In the genomic region with DNA sequence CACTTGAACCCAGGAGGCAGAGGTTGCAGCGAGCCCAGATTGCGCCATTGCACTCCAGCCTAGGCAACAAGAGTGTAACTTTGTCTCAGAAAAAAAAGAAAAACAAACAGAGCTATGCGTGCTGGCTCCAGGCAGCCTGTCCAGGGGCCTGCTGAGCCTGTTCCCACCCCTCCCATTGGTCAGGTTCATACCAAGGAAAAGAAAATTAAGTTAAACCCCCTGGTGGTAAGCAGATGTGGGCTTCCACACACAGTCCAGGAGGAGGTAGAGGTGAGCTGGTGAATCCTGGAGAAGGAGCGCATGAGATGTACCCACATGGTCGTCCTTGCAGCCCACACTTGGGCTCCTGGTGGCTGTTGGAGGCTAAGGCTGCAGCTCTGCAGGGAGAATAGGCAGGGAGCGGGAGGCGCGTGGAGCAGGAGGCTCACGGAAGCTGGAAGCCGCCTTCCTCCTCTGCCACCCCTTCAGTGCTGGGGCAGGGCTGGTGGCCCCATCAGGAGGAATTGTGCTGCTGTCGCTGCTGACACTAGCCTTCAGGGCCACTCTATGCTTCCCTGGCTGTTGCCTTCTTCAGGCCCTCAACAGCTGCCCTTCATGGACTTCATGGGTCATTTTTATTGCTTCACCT, we compare ENCODE assay signal across 23 cellular contexts. TPM values are rescaled to one million over a fixed set of nuclear protein-coding genes. Genes with fewer than 3 reads are reported as not detected.
DNase-seq lines count a peak whose midpoint lies in the region; ATAC-seq, FAIRE-seq and TF ChIP-seq lines count a peak whose summit lies in the region.
"Had no signal": no experiment of that assay in that cellular context is flagged by ENCODE, and none has a peak within 500 bp of the region (broad histone marks: within the 10 kb centered on the region; RNA-seq: fewer than 3 reads in every experiment).

No MANE protein-coding gene starts in this region.

- no peak overlapping the region for H2AFZ ChIP-seq in K562 (ENCODE audit: low read depth, low read length)
- H2AFZ ChIP-seq: GM23338 had no signal

- H3K79me2 ChIP-seq in K562 (ENCODE audit: control insufficient read depth, insufficient read depth, low read length) (no peaks in the 10 kb centered on the region), mesendoderm (ENCODE audit: control insufficient read depth, insufficient read depth, low read length) (no peaks in the 10 kb centered on the region)

- no peak overlapping the region for H4K5ac ChIP-seq in mesendoderm (ENCODE audit: low read length)

- H3K18ac ChIP-seq in mesendoderm (ENCODE audit: low read length) = no peak overlapping the region

- H3K9ac ChIP-seq in K562 (ENCODE audit: insufficient read depth in 1 of 2, low read depth in 2 of 2, low read length in 2 of 2) (peak overlapping the region in 1 of 2 experiments; percentile 19; a peak in 1 of 4 replicates), mesendoderm (ENCODE audit: low read length) (no peak overlapping the region)
- H3K9ac ChIP-seq: BLaER1 treated with 17β-estradiol and CSF1 and Interleukin-3, amounts not matched to agents 10 nM and 100 nM had no signal

- no peak overlapping the region for H2BK120ac ChIP-seq in mesendoderm (ENCODE audit: low read depth, low read length)

- no peak for TF ChIP-seq RAD21 in K562 (CRISPR knock-in tag; conservative IDR thresholded peaks at IDR 0.05 in 1 of 2, IDR thresholded peaks at IDR 0.05 in 1 of 2)

- TF ChIP-seq CTCF in HEK293 (tag by site-specific recombination; IDR thresholded peaks at IDR 0.05) = no peak
- TF ChIP-seq CTCF in K562 (IDR thresholded peaks at IDR 0.05 in 2 of 3, conservative IDR thresholded peaks at IDR 0.05 in 1 of 3; ENCODE audit: insufficient read depth in 2 of 3, low read depth in 1 of 3, low read length in 3 of 3) = peak in 1 of 3 experiments; percentile 19; a peak in 1 of 6 replicates
- TF ChIP-seq CTCF in stomach (IDR thresholded peaks at IDR 0.05) = no peak

- H3K27me3 ChIP-seq in K562 (ENCODE audit: control insufficient read depth in 2 of 2, insufficient read depth in 2 of 2, low read length in 2 of 2) (no peaks in the 10 kb centered on the region), mesendoderm (ENCODE audit: insufficient read depth, low read length, poor library complexity) (no peaks in the 10 kb centered on the region), stomach (no peaks in the 10 kb centered on the region)
- H3K27me3 ChIP-seq: BLaER1 treated with 17β-estradiol and CSF1 and Interleukin-3, amounts not matched to agents 10 nM and 100 nM had no signal

- POLR2A ChIA-PET in HEK293 (lab: Yijun Ruan, JAX) = no interaction called here
- POLR2A ChIA-PET in K562 (lab: Yijun Ruan, JAX) = interaction anchor here (0.6 to 0.8 kb wide), 2 partner anchors 23 to 309 kb away, joined by 3 read pairs; a partner anchor contains a TSS

- CTCF ChIA-PET in HEK293 (lab: Yijun Ruan, JAX) (no interaction called here), K562 (lab: Yijun Ruan, JAX; ENCODE audit: low intra/inter-chr PET ratio) (no interaction called here)

- H3K36me3 ChIP-seq in HEK293 (ENCODE audit: control insufficient read depth in 2 of 2, insufficient read depth in 1 of 2, low read length in 2 of 2) (peaks cover 7 to 40% of the 10 kb centered on the region in 2 experiments; a peak in 2 of 3 replicates), K562 (ENCODE audit: control insufficient read depth, insufficient read depth, low read length) (peaks cover 54% of the 10 kb centered on the region; the same call in 2 of the 3 replicates), mesendoderm (ENCODE audit: control insufficient read depth, insufficient read depth, low read length) (peaks cover 12% of the 10 kb centered on the region), stomach (peaks cover 55 to 81% (median 74%) of the 10 kb centered on the region in 4 donors)

- no TSS peak for BruUV-seq in K562 (replicated peaks; lab: Mats Ljungman, UMichigan)

- no peaks in the 10 kb centered on the region for H4K20me1 ChIP-seq in K562 (replicated peaks; ENCODE audit: control insufficient read depth, insufficient read depth, low read length)

- no peak overlapping the region for H3K27ac ChIP-seq in HEK293 (ENCODE audit: extremely low read depth, low read depth, low read length)
- no peak overlapping the region for H3K27ac ChIP-seq in K562 (ENCODE audit: extremely low read depth, low read depth, low read length)
- H3K27ac ChIP-seq in mesendoderm (ENCODE audit: low read depth, low read length) = no peak overlapping the region
- H3K27ac ChIP-seq in stomach = peak overlapping the region; percentile 51 to 69 (median 62)
- H3K27ac ChIP-seq: A549; BLaER1 treated with 17β-estradiol and CSF1 and Interleukin-3, amounts not matched to agents 10 nM and 100 nM; RWPE1 had no signal

- H3K9me3 ChIP-seq in HEK293 (ENCODE audit: control insufficient read depth, insufficient read depth, low read depth, low read length) (no peaks in the 10 kb centered on the region), K562 (replicated peaks; ENCODE audit: control insufficient read depth, insufficient read depth, low read depth, low read length) (no peaks in the 10 kb centered on the region), stomach (no peaks in the 10 kb centered on the region)
- H3K9me3 ChIP-seq: A549; BLaER1 treated with 17β-estradiol and CSF1 and Interleukin-3, amounts not matched to agents 10 nM and 100 nM; HAP-1 had no signal

- no peak overlapping the region for H3K23ac ChIP-seq in mesendoderm (ENCODE audit: low read length)

- in situ Hi-C loops in K562 (cut with MboI) = no loop called here

- intact Hi-C loops in K562 (cut with micrococcal nuclease) = loop anchor here (1.0 kb wide), 1 partner anchor 35 kb away; no protein-coding TSS in a partner anchor
- intact Hi-C loops in stomach (cut with DNase I; ENCODE audit: low total_unique reads) = no loop called here

- peaks cover 2% of the 10 kb centered on the region for H3K79me1 ChIP-seq in mesendoderm (ENCODE audit: low read length)

- no peak for DNase-seq in K562 (ENCODE audit: extremely low read depth in 1 of 4, low spot score in 3 of 4)
- DNase-seq in mesendoderm = peak; percentile 29
- DNase-seq in stomach = no peak
- no peak for DNase-seq in NCI-H226
- no peak for DNase-seq in NCI-H1417 treated with DMSO at 0.1 percent for 48 hours (lab: John Stamatoyannopoulos, UW)
- DNase-seq: AML-193; CD4-positive, alpha-beta T cell; Kasumi-1; NCI-H1105 treated with DMSO at 0.1 percent for 48 hours; NCI-H1694; NCI-H2029 treated with DMSO at 0.1 percent for 48 hours; NCI-H526 treated with DMSO at 0.1 percent for 48 hours; SHP77 had no signal

- peak; percentile 38; the same call in 1 of the 3 replicates for ATAC-seq in K562
- ATAC-seq in HG03520 (IDR thresholded peaks at IDR 0.05; ENCODE audit: unreplicated experiment) = no peak
- ATAC-seq: GM12878, GM23338, Panc1 had no signal

- no peak overlapping the region for H2BK5ac ChIP-seq in mesendoderm (ENCODE audit: low read length)

- no peak overlapping the region for H2BK15ac ChIP-seq in mesendoderm (replicated peaks; ENCODE audit: low read depth)

- WGBS in K562 (ENCODE audit: insufficient coverage, low coverage, missing lambda C conversion rate) = 95% methylated on average over 11 of the region's 11 CpGs
- no CpG with 5 or more reads among the region's 11 CpGs for WGBS in mesendoderm (ENCODE audit: extremely low coverage, insufficient coverage, low lambda C conversion rate)
- 51 to 80% (median 64%) methylated on average over 11 of the region's 11 CpGs for WGBS in stomach, 5 donors

- no peak overlapping the region for H3K56ac ChIP-seq in mesendoderm (ENCODE audit: low read length)

- H3K4me1 ChIP-seq in HEK293 (ENCODE audit: control insufficient read depth, insufficient read depth, low read length) (no peaks in the 10 kb centered on the region), K562 (replicated peaks in 1 of 2; ENCODE audit: control insufficient read depth in 2 of 2, insufficient read depth in 2 of 2, low read length in 2 of 2) (peaks cover 0 to 4% of the 10 kb centered on the region in 2 experiments; a peak in 2 of 5 replicates), mesendoderm (ENCODE audit: control insufficient read depth, low read depth, low read length) (no peaks in the 10 kb centered on the region), stomach (peaks cover 0 to 4% (median 0%) of the 10 kb centered on the region in 4 donors)
- H3K4me1 ChIP-seq: A549; BLaER1 treated with 17β-estradiol and CSF1 and Interleukin-3, amounts not matched to agents 10 nM and 100 nM; HAP-1 had no signal

- FAIRE-seq in K562 (lab: Jason Lieb, UNC) = no peak
- FAIRE-seq: A549, G401.6, GM12878 had no signal

- H3K4ac ChIP-seq in mesendoderm (ENCODE audit: low read depth, low read length) = no peak overlapping the region

- no peaks in the 10 kb centered on the region for H3K9me1 ChIP-seq in K562 (ENCODE audit: control insufficient read depth, insufficient read depth, low read length)

- H2AK5ac ChIP-seq in mesendoderm (ENCODE audit: low read length) = no peak overlapping the region

- no peak for TF ChIP-seq EP300 in K562 (IDR thresholded peaks at IDR 0.05; ENCODE audit: low read length)
- TF ChIP-seq EP300 in stomach (IDR thresholded peaks at IDR 0.05) = no peak

- H3K4me3 ChIP-seq in HEK293 (ENCODE audit: low read depth, low read length) (no peak overlapping the region), K562 (no peak overlapping the region), mesendoderm (ENCODE audit: low read length) (no peak overlapping the region), stomach (no peak overlapping the region)
- H3K4me3 ChIP-seq: A549; BLaER1 treated with 17β-estradiol and CSF1 and Interleukin-3, amounts not matched to agents 10 nM and 100 nM; GM12878; GM23338; HAP-1 had no signal

- no peak for TF ChIP-seq POLR2A in K562 (conservative IDR thresholded peaks at IDR 0.05)
- no peak for TF ChIP-seq POLR2A in stomach (IDR thresholded peaks at IDR 0.05)

- H4K8ac ChIP-seq in mesendoderm (ENCODE audit: low read depth, low read length) = no peak overlapping the region

- H3K4me2 ChIP-seq in K562 (ENCODE audit: insufficient read depth, low read length) (no peak overlapping the region), mesendoderm (ENCODE audit: low read length) (no peak overlapping the region)
- H3K4me2 ChIP-seq: A549; BLaER1 treated with 17β-estradiol and CSF1 and Interleukin-3, amounts not matched to agents 10 nM and 100 nM; GM23338 had no signal

RNA-seq across cellular contexts. Expression of a gene that starts 10.5 kb away (rescaled TPM):
- 20.2 and 38.7 TPM in 2 replicates for total RNA-seq in K562 (2011; cell fraction: chromatin; rRNA removed; ENCODE audit: low replicate concordance)
- total RNA-seq in K562 (2011; cell fraction: nucleolus; rRNA removed) = 11.8 and 13.4 TPM in 2 replicates
- total RNA-seq in K562 (2011; cell fraction: nucleoplasm; rRNA removed) = 25.7 and 37.6 TPM in 2 replicates
- total RNA-seq in K562 (2014; rRNA removed) (15.3 and 16.6 TPM in 2 replicates), K562 (2014; rRNA removed; fragmentation: Illumina TruSeq; extraction: Trizol) (14.2 and 14.6 TPM in 2 replicates), K562 (2015; rRNA removed; fragmentation: Illumina TruSeq; extraction: Trizol) (11.7 and 13.4 TPM in 2 replicates), K562 (2021) (30.8 and 32.4 TPM in 2 replicates), stomach (10 to 100 TPM in 3 of 5 donors, 1 to 10 TPM in 2; 1.7 to 40.6 (median 12.8) TPM)
- polyA plus RNA-seq in K562 (2011; rRNA removed) (17.3 and 24.2 TPM in 2 replicates), K562 (2014; fragmentation: Illumina TruSeq; extraction: Trizol) (35.8 and 40.6 TPM in 2 replicates), K562 (2014; fragmentation: Nextera tagmentation; extraction: Ambion mirVana) (under 1 TPM; 0.70 to 0.84 TPM), K562 (2014; rRNA removed) (21.7 and 26.7 TPM in 2 replicates), stomach (1 to 10 TPM; 3.8 to 6.3 (median 6.0) TPM)
- polyA plus RNA-seq in K562 (2011; cell fraction: cytosol; rRNA removed) = 30.1 and 30.3 TPM in 2 replicates
- polyA plus RNA-seq in K562 (2011; cell fraction: nucleus; rRNA removed) = 18.4 and 22.0 TPM in 2 replicates
- 21.9 and 24.0 TPM in 2 replicates for polyA plus RNA-seq in K562 (2012)
- polyA minus RNA-seq in K562 (2011; rRNA and poly(A)+ RNA removed) = 14.3 and 17.2 TPM in 2 replicates
- 14.4 and 16.6 TPM in 2 replicates for polyA minus RNA-seq in K562 (2011; cell fraction: cytosol; rRNA and poly(A)+ RNA removed)
- polyA minus RNA-seq in K562 (2011; cell fraction: nucleus; rRNA and poly(A)+ RNA removed) = 12.0 and 13.0 TPM in 2 replicates
- polyA plus RNA-seq in mesendoderm (2013, experiment 1 of 2) = 57.6 TPM
- 55.4 TPM for polyA plus RNA-seq in mesendoderm (2013, experiment 2 of 2)

RNA-seq across cellular contexts. Expression of a gene that starts 22.4 kb away (rescaled TPM):
- 115 and 227 TPM in 2 replicates for total RNA-seq in K562 (2011; cell fraction: chromatin; rRNA removed; ENCODE audit: low replicate concordance)
- 74.5 and 80.1 TPM in 2 replicates for total RNA-seq in K562 (2011; cell fraction: nucleolus; rRNA removed)
- total RNA-seq in K562 (2011; cell fraction: nucleoplasm; rRNA removed) = 135 and 213 TPM in 2 replicates
- total RNA-seq in K562 (2014; rRNA removed) = 36.2 and 57.8 TPM in 2 replicates
- total RNA-seq in K562 (2014; rRNA removed; fragmentation: Illumina TruSeq; extraction: Trizol) = 39.1 and 40.5 TPM in 2 replicates
- 44.2 and 48.2 TPM in 2 replicates for total RNA-seq in K562 (2015; rRNA removed; fragmentation: Illumina TruSeq; extraction: Trizol)
- total RNA-seq in K562 (2021) = 36.0 and 40.9 TPM in 2 replicates
- polyA plus RNA-seq in K562 (2011; rRNA removed) = 56.7 and 59.9 TPM in 2 replicates
- 27.1 and 32.5 TPM in 2 replicates for polyA plus RNA-seq in K562 (2011; cell fraction: cytosol; rRNA removed)
- polyA plus RNA-seq in K562 (2011; cell fraction: nucleus; rRNA removed) = 97.8 and 111 TPM in 2 replicates
- polyA plus RNA-seq in K562 (2012) = 50.7 and 62.2 TPM in 2 replicates
- polyA plus RNA-seq in K562 (2014; fragmentation: Illumina TruSeq; extraction: Trizol) = 56.1 and 64.8 TPM in 2 replicates
- polyA plus RNA-seq in K562 (2014; fragmentation: Nextera tagmentation; extraction: Ambion mirVana) = 10 to 100 TPM; 15.6 to 17.5 TPM
- polyA plus RNA-seq in K562 (2014; rRNA removed) = 64.1 and 76.5 TPM in 2 replicates
- 27.1 and 29.9 TPM in 2 replicates for polyA minus RNA-seq in K562 (2011; rRNA and poly(A)+ RNA removed)
- polyA minus RNA-seq in K562 (2011; cell fraction: cytosol; rRNA and poly(A)+ RNA removed) = 13.0 and 14.2 TPM in 2 replicates
- 38.2 and 48.3 TPM in 2 replicates for polyA minus RNA-seq in K562 (2011; cell fraction: nucleus; rRNA and poly(A)+ RNA removed)
- 62.2 TPM for polyA plus RNA-seq in mesendoderm (2013, experiment 1 of 2)
- polyA plus RNA-seq in mesendoderm (2013, experiment 2 of 2) = 61.0 TPM
- total RNA-seq in stomach = 100 to 1,000 TPM in 1 of 5 donors, 10 to 100 TPM in 4; 20.4 to 186 (median 43.0) TPM
- 100 to 1,000 TPM in 1 of 3 donors, 10 to 100 TPM in 2; 39.5 to 136 (median 43.7) TPM for polyA plus RNA-seq in stomach

Comparison
In these comparisons a context has a peak if more than half of its experiments do, and no peak if none do; other contexts are left out.
1. H3K27ac ChIP-seq: peak in stomach (5 of 5); none in HEK293 (single experiment), K562 (single experiment) and mesendoderm (single experiment).